8 cellular contexts compared by ENCODE assay signal in the genomic region with DNA sequence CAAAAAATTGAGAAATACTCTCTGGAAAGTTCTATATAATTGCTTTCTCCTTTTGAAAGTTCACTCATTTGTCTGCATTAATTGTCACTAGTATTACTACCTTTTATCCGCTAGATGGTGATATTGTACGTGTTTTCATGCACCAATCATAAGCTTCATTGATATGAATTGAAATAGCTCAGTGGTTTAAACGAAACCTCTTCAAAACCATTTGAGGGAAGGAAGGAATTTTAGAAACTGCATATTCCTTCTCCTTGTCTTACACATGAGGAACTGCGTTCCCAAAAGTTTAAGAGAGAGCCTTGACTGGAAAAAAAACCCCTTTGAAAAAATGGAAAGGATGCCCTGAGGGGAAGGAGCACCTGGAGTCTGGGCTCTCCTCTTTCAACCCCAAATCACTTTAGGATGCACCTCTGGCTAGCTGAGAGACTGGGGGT.
DNase-seq lines count a peak whose midpoint lies in the region; ATAC-seq and TF ChIP-seq lines count a peak whose summit lies in the region.

No MANE protein-coding gene starts in this region.

- H3K4me1 ChIP-seq in mammary epithelial cell (ENCODE audit: insufficient read depth, low read length), result peaks cover 7% of the 10 kb centered on the region

- dilution Hi-C loops in mammary epithelial cell (cut with HindIII; ENCODE audit: low sequenced_read_pairs), result no loop called here

- 0% methylated on average over 4 of the region's 4 CpGs for WGBS in mammary epithelial cell (ENCODE audit: low coverage, missing lambda C conversion rate)

- H3K4me3 Mint-ChIP-seq in activated CD4-positive, alpha-beta T cell treated with anti-CD3 and anti-CD28 coated beads, Interleukin-2, amount 10 ng/mL, durations not matched to agents 7 days and 5 days, result no peak overlapping the region

- H3K27me3 Mint-ChIP-seq in activated CD4-positive, alpha-beta T cell treated with anti-CD3 and anti-CD28 coated beads, Interleukin-2, amount 10 ng/mL, durations not matched to agents 7 days and 5 days, result peaks cover 17% of the 10 kb centered on the region

- CTCF ChIA-PET in mammary epithelial cell (lab: Charles Lee; ENCODE audit: low non-redundant PET), result interaction anchor here (0.5 to 1.0 kb wide), 7 partner anchors 49 to 1961 kb away, joined by 3 to 17 read pairs (median 4); no protein-coding TSS in a partner anchor
- CTCF ChIA-PET in activated CD4-positive, alpha-beta T cell treated with anti-CD3 and anti-CD28 coated beads, Interleukin-2, amount 10 ng/mL, durations not matched to agents 7 days and 5 days (lab: Charles Lee), result interaction anchor here (0.8 to 2.2 kb wide), 5 partner anchors 11 to 838 kb away, joined by 3 to 8 read pairs (median 4); no protein-coding TSS in a partner anchor

- H3K79me2 ChIP-seq in mammary epithelial cell (ENCODE audit: insufficient read depth, low read length), result no peaks in the 10 kb centered on the region

- no peak overlapping the region for H3K4me3 ChIP-seq in mammary epithelial cell (replicated peaks in 1 of 3; ENCODE audit: insufficient read depth in 1 of 3, low read depth in 2 of 3, low read length in 3 of 3)

- no peaks in the 10 kb centered on the region for H3K36me3 Mint-ChIP-seq in activated CD4-positive, alpha-beta T cell treated with anti-CD3 and anti-CD28 coated beads, Interleukin-2, amount 10 ng/mL, durations not matched to agents 7 days and 5 days (ENCODE audit: low read depth)

- no TSS peak for BruUV-seq in mammary epithelial cell (replicated peaks; lab: Mats Ljungman, UMichigan)

- no peak for TF ChIP-seq POLR2A in GM18505 (IDR thresholded peaks at IDR 0.05; ENCODE audit: borderline replicate concordance, extremely low read depth, insufficient read depth, insufficient read length)

- POLR2A ChIA-PET in activated CD4-positive, alpha-beta T cell treated with anti-CD3 and anti-CD28 coated beads, Interleukin-2, amount 10 ng/mL, durations not matched to agents 7 days and 5 days (lab: Charles Lee), result no interaction called here

- no peak overlapping the region for H3K27ac ChIP-seq in mammary epithelial cell (ENCODE audit: insufficient read depth, low read depth, low read length)

- peak; percentile 58 to 62 for TF ChIP-seq CTCF in mammary epithelial cell (conservative IDR thresholded peaks at IDR 0.05 in 1 of 2, IDR thresholded peaks at IDR 0.05 in 1 of 2; ENCODE audit: extremely low read depth in 1 of 2, insufficient read depth in 1 of 2, low read depth in 1 of 2, low read length in 2 of 2)

- in situ Hi-C loops in mammary epithelial cell (cut with MboI; ENCODE audit: low sequenced_read_pairs in 2 of 2), result no loop called here

- H3K9me3 Mint-ChIP-seq in activated CD4-positive, alpha-beta T cell treated with anti-CD3 and anti-CD28 coated beads, Interleukin-2, amount 10 ng/mL, durations not matched to agents 7 days and 5 days, result peaks cover 3% of the 10 kb centered on the region

- H3K27me3 ChIP-seq in mammary epithelial cell (ENCODE audit: insufficient read depth, low read length), result no peaks in the 10 kb centered on the region

- no peaks in the 10 kb centered on the region for H4K20me1 ChIP-seq in mammary epithelial cell (ENCODE audit: insufficient read depth, low read length)

- intact Hi-C loops in mammary epithelial cell (cut with micrococcal nuclease), result loop anchor here (1.0 to 5.0 kb wide), 4 partner anchors 50 to 1457 kb away; no protein-coding TSS in a partner anchor

- H3K36me3 ChIP-seq in mammary epithelial cell (ENCODE audit: insufficient read depth, low read length), result no peaks in the 10 kb centered on the region

- ATAC-seq in GM18505 (IDR thresholded peaks at IDR 0.05; ENCODE audit: unreplicated experiment), result peak; percentile 69
- ATAC-seq in HG02885 (IDR thresholded peaks at IDR 0.05; ENCODE audit: poor library complexity, unreplicated experiment), result peak; percentile 85
- ATAC-seq in left lobe of liver, result peak; percentile 88

- peak; percentile 45 to 50 for DNase-seq in AML-193 (lab: John Stamatoyannopoulos, UW)
- peak; percentile 33 to 50 for DNase-seq in NCI-H446 (lab: John Stamatoyannopoulos, UW)
- peak; percentile 30 for DNase-seq in mammary epithelial cell
- DNase-seq in left lobe of liver (ENCODE audit: low spot score), result no peak
- DNase-seq in activated CD4-positive, alpha-beta T cell treated with anti-CD3 and anti-CD28 coated beads, Interleukin-2, amount 10 ng/mL, durations not matched to agents 7 days and 5 days, result no peak
- no peak for DNase-seq in D341Med (ENCODE audit: low spot score)

- H3K9me3 ChIP-seq in mammary epithelial cell (replicated peaks; ENCODE audit: insufficient read depth, low read length), result no peaks in the 10 kb centered on the region

- H3K4me1 Mint-ChIP-seq in activated CD4-positive, alpha-beta T cell treated with anti-CD3 and anti-CD28 coated beads, Interleukin-2, amount 10 ng/mL, durations not matched to agents 7 days and 5 days, result peaks cover 10% of the 10 kb centered on the region

- peak overlapping the region; percentile 33 for H3K4me2 ChIP-seq in mammary epithelial cell (ENCODE audit: insufficient read depth, low read depth, low read length)

- H3K9ac ChIP-seq in mammary epithelial cell (ENCODE audit: insufficient read depth, low read length), result no peak overlapping the region

- no peak overlapping the region for H2AFZ ChIP-seq in mammary epithelial cell (ENCODE audit: low read depth, low read length)

- H3K27ac Mint-ChIP-seq in activated CD4-positive, alpha-beta T cell treated with anti-CD3 and anti-CD28 coated beads, Interleukin-2, amount 10 ng/mL, durations not matched to agents 7 days and 5 days, result no peak overlapping the region

Comparison
In these comparisons a context has a peak if more than half of its experiments do, and no peak if none do; other contexts are left out.
1. DNase-seq: peak in AML-193 (2 of 2), NCI-H446 (2 of 2) and mammary epithelial cell (single experiment); none in left lobe of liver (single experiment), activated CD4-positive, alpha-beta T cell treated with anti-CD3 and anti-CD28 coated beads, Interleukin-2, amount 10 ng/mL, durations not matched to agents 7 days and 5 days (single experiment) and D341Med (single experiment).
2. Peak in every context shown above with its lines, with median percentiles within 50 percentile points of each other: ATAC-seq.